18 cellular contexts compared by ENCODE assay signal in the genomic region with DNA sequence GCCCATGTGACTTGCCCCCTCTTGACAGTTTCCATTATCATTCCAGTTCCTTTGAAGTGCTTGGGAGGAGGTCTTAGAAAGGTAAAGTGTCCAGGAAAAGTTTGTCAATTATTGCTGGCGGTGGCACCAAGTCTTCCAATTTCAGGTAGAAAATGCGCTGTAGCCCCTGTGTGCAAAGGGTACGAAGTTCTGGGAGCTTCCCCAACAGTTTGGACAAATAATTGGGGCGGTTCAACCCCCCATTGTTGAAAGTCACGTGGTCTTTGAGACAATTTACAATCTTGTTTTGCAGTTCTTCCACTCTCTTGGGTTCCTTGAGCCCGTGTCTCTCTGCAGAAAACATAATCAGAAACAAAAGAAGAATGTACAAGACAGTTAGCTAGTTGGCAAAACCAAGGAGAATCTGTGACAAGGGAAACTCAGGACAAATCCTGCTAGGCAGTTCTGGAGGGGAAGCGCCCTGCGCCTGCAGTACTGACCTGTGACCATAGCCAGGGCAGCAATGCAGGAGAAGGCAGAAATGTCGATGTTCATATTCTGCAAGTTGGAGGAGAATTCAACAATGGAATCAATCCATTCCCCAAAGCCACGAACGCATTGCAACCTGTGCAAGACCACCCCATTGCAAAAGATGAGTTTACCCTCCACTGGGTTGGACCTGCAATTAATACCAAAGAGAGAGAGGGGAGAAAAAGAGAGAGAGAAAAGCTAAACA.
"Had no signal": no experiment of that assay in that cellular context is flagged by ENCODE, and none has a peak within 500 bp of the region (broad histone marks: within the 10 kb centered on the region; RNA-seq: fewer than 3 reads in every experiment).

No MANE protein-coding gene starts in this region.

- H3K27me3 ChIP-seq: body of pancreas, thyroid gland had no signal

- H3K9me3 Mint-ChIP-seq: activated CD4-positive, alpha-beta T cell treated with anti-CD3 and anti-CD28 coated beads, Interleukin-2, amount 10 ng/mL, durations not matched to agents 7 days and 5 days; activated naive CD4-positive, alpha-beta T cell treated with anti-CD3 and anti-CD28 coated beads, Interleukin-2, amount 50 U/mL, for 24 hours; stimulated activated effector memory CD8-positive, alpha-beta T cell treated with anti-CD3 and anti-CD28 coated beads, Interleukin-12 subunit alpha, Interleukin-12 subunit beta, amount 100 ng/mL, for 72 hours; T-helper 2 cell treated with Interferon-gamma antibody and Interleukin-4, amounts not matched to agents 5 μg/mL and 100 μg/mL, for 36 hours had no signal

- DNase-seq: activated CD4-positive, alpha-beta T cell treated with anti-CD3 and anti-CD28 coated beads, Interleukin-2, amount 10 ng/mL, durations not matched to agents 7 days and 5 days; activated CD4-positive, CD25-positive, alpha-beta regulatory T cell; activated effector memory CD4-positive, alpha-beta T cell treated with anti-CD3 and anti-CD28 coated beads, Interleukin-2, amount 50 U/mL, for 16 hours; amniotic stem cell; body of pancreas; cortex of kidney; effector CD4-positive, alpha-beta T cell; head of caudate nucleus; islet precursor cell; mucosa of descending colon; SW 1271; thyroid gland; uterus had no signal

- H3K27ac ChIP-seq: body of pancreas, thyroid gland, uterus had no signal

- H3K4me3 ChIP-seq: body of pancreas, mucosa of descending colon, thyroid gland, uterus had no signal

- H3K4me1 ChIP-seq: thyroid gland had no signal

- H3K27ac Mint-ChIP-seq: activated CD4-positive, alpha-beta T cell treated with anti-CD3 and anti-CD28 coated beads, Interleukin-2, amount 10 ng/mL, durations not matched to agents 7 days and 5 days; activated naive CD4-positive, alpha-beta T cell treated with anti-CD3 and anti-CD28 coated beads, Interleukin-2, amount 50 U/mL, for 24 hours; stimulated activated effector memory CD8-positive, alpha-beta T cell treated with anti-CD3 and anti-CD28 coated beads, Interleukin-12 subunit alpha, Interleukin-12 subunit beta, amount 100 ng/mL, for 72 hours; T-helper 2 cell treated with Interferon-gamma antibody and Interleukin-4, amounts not matched to agents 5 μg/mL and 100 μg/mL, for 36 hours had no signal

- H3K36me3 ChIP-seq: uterus had no signal

- H3K4me3 Mint-ChIP-seq: activated CD4-positive, alpha-beta T cell treated with anti-CD3 and anti-CD28 coated beads, Interleukin-2, amount 10 ng/mL, durations not matched to agents 7 days and 5 days; activated naive CD4-positive, alpha-beta T cell treated with anti-CD3 and anti-CD28 coated beads, Interleukin-2, amount 50 U/mL, for 24 hours; stimulated activated effector memory CD8-positive, alpha-beta T cell treated with anti-CD3 and anti-CD28 coated beads, Interleukin-12 subunit alpha, Interleukin-12 subunit beta, amount 100 ng/mL, for 72 hours; T-helper 2 cell treated with Interferon-gamma antibody and Interleukin-4, amounts not matched to agents 5 μg/mL and 100 μg/mL, for 36 hours had no signal

- H3K9me3 ChIP-seq: body of pancreas, mucosa of descending colon, thyroid gland, uterus had no signal

- ATAC-seq: body of pancreas; left lobe of liver; mucosa of descending colon; naive thymus-derived CD8-positive, alpha-beta T cell; stimulated activated effector memory CD8-positive, alpha-beta T cell treated with anti-CD3 and anti-CD28 coated beads, Interleukin-12 subunit alpha, Interleukin-12 subunit beta, amount 100 ng/mL, for 72 hours had no signal
